ENCODE assay signal across 8 cellular contexts in the genomic region with DNA sequence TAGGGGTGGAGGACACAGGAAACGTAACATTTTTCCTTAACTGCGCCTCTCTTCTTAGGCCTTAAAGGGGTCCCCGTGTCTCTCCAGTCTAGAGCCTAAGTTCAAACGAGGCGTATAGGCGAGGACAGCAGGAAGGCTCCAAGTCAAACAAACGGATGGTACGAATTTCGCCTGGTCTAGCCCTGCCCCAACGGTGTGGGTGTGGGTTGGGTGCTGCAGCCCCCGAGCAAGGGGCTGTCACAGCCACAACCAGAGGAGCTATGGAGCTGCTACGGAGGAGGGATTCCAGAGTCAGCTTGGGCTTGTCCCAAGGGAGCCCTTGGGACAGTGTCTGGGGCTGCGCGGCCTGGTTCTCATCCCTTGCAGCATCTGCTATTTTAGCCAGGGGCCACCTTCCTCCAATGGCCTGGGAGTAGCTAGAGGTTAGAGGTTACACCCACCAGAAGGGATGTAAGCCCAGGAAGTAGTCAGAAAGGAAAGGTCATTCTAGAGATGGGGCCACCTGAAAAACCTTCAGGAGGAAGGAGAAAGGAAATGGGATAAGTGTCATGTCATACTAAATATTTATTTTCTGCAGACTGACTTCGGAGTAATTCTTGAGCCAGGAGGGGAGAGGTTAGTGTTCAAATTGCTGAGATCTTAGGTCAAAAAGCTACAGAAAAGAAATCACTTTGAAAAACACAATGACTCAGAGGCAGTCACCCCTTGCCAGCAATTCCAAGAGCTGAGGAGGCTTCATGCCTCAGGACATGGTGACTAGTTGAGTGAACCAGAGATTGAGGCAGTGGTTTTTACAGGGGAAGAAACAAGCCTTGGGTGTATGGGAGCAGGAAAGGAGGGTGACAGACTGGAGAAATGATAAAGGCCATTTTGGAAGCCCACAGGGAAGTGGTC. TPM values are rescaled to one million over a fixed set of nuclear protein-coding genes. Genes with fewer than 3 reads are reported as not detected.
A peak's percentile ranks its signal among the peaks of the same experiment; 100 is the strongest.
DNase-seq lines count a peak whose midpoint lies in the region; ATAC-seq and TF ChIP-seq lines count a peak whose summit lies in the region.

No MANE protein-coding gene starts in this region.

- H3K9me3 ChIP-seq in HUES64 (ENCODE audit: insufficient read depth, low read depth, low read length) (no peaks in the 10 kb centered on the region), iPS DF 6.9 (ENCODE audit: control insufficient read depth, insufficient read depth, low read length) (no peaks in the 10 kb centered on the region), skeletal muscle tissue (ENCODE audit: control insufficient read depth in 3 of 3, low read length in 3 of 3) (no peaks in the 10 kb centered on the region)

- H3K36me3 ChIP-seq in HUES64 (ENCODE audit: insufficient read depth, low read length) (peaks cover 14% of the 10 kb centered on the region), iPS DF 6.9 (ENCODE audit: control insufficient read depth, insufficient read depth, low read length) (no peaks in the 10 kb centered on the region), skeletal muscle tissue (ENCODE audit: control insufficient read depth in 3 of 3, insufficient read depth in 3 of 3, low read length in 3 of 3) (peaks cover 5 to 14% (median 12%) of the 10 kb centered on the region in 3 donors)

- DNase-seq in Daoy (ENCODE audit: low read depth) (peak; percentile 82), iPS DF 6.9 (ENCODE audit: low read depth, low spot score) (no peak), GM13977 (ENCODE audit: low spot score) (no peak), pons (ENCODE audit: low spot score) (no peak)

- WGBS in HUES64, result 45% methylated on average over 15 of the region's 15 CpGs
- WGBS in adipose tissue, 3 donors, result 11 to 17% (median 17%) methylated on average over 15 of the region's 15 CpGs
- WGBS in iPS DF 6.9 (ENCODE audit: insufficient coverage, insufficient read length), result no CpG with 5 or more reads among the region's 15 CpGs

- H3K4me1 ChIP-seq in HUES64 (ENCODE audit: insufficient read depth, low read length) (peaks cover 6% of the 10 kb centered on the region; the same call in 1 of the 2 replicates), iPS DF 6.9 (ENCODE audit: control insufficient read depth, insufficient read depth, low read length) (0 out of 2 replicates have a peak, but pooled peaks cover 2% of the 10 kb centered on the region), skeletal muscle tissue (ENCODE audit: control insufficient read depth in 3 of 3, insufficient read depth in 3 of 3, low read length in 3 of 3) (peaks cover 21 to 23% (median 22%) of the 10 kb centered on the region in 3 donors)

- in situ Hi-C loops in GM13977 (cut with MboI; ENCODE audit: low pct_unique_long_range_greater_than_20kb, low sequenced_read_pairs, unreplicated experiment), result loop anchor here (10.0 kb wide), 1 partner anchor 245 kb away; the partner anchor contains the start of gene HLA-DOA

- H3K9ac ChIP-seq in HUES64 (ENCODE audit: low read depth, low read length) (peak overlapping the region; percentile 78), skeletal muscle tissue (ENCODE audit: low read depth in 1 of 3, low read length in 3 of 3) (peak overlapping the region; percentile 88 to 97 (median 93))

- TF ChIP-seq CTCF in GM13977 (IDR thresholded peaks at IDR 0.05; ENCODE audit: extremely low read depth, insufficient read depth, missing control alignments), result no peak

- H3K27me3 ChIP-seq in HUES64 (ENCODE audit: insufficient read depth, low read length) (peaks cover 34% of the 10 kb centered on the region), iPS DF 6.9 (ENCODE audit: control insufficient read depth, insufficient read depth, low read length) (no peaks in the 10 kb centered on the region; the same call in 1 of the 2 replicates), skeletal muscle tissue (ENCODE audit: control insufficient read depth in 3 of 3, insufficient read depth in 3 of 3, low read length in 3 of 3) (no peaks in the 10 kb centered on the region)

- peak overlapping the region; percentile 82; the same call in 1 of the 2 replicates for H3K27ac ChIP-seq in HUES64 (ENCODE audit: low read depth, low read length)
- peak overlapping the region; percentile 85 for H3K27ac ChIP-seq in adipose tissue (ENCODE audit: low read depth, low read length)
- H3K27ac ChIP-seq in iPS DF 6.9 (ENCODE audit: low read length), result no peak overlapping the region
- peak overlapping the region; percentile 94 for H3K27ac ChIP-seq in skeletal muscle tissue (ENCODE audit: low read depth, low read length)

- ATAC-seq in HG03135 (IDR thresholded peaks at IDR 0.05; ENCODE audit: unreplicated experiment), result no peak

- H3K4me3 ChIP-seq in HUES64 (ENCODE audit: low read length) (peak overlapping the region; percentile 77), iPS DF 6.9 (ENCODE audit: low read length) (peak overlapping the region; percentile 47; the same call in 1 of the 2 replicates), skeletal muscle tissue (ENCODE audit: low read length in 3 of 3) (peak overlapping the region; percentile 79 to 92 (median 87))

RNA-seq across cellular contexts. Expression of gene VPS52, which starts 21.7 kb away (rescaled TPM):
- total RNA-seq in Daoy (2014; rRNA removed; shearing (Covaris generic)), result 33.4 and 37.4 TPM in 2 replicates
- polyA plus RNA-seq in HUES64 (2013, experiment 1 of 2), result 35.7 TPM
- 35.3 TPM for polyA plus RNA-seq in HUES64 (2013, experiment 2 of 2)
- 10 to 100 TPM; 34.7 to 40.3 (median 36.9) TPM for polyA plus RNA-seq in adipose tissue
- total RNA-seq in skeletal muscle tissue, result 43.8 TPM

RNA-seq across cellular contexts. Expression of gene RPS18, which starts 21.9 kb away (rescaled TPM):
- 5,669 and 7,419 TPM in 2 replicates for total RNA-seq in Daoy (2014; rRNA removed; shearing (Covaris generic))
- 3,079 TPM for polyA plus RNA-seq in HUES64 (2013, experiment 1 of 2)
- 3,172 TPM for polyA plus RNA-seq in HUES64 (2013, experiment 2 of 2)
- 1,000 to 10,000 TPM; 3,971 to 5,636 (median 5,545) TPM for polyA plus RNA-seq in adipose tissue
- total RNA-seq in skeletal muscle tissue, result 8,222 TPM

RNA-seq across cellular contexts. Expression of gene B3GALT4, which starts 26.9 kb away (rescaled TPM):
- total RNA-seq in Daoy (2014; rRNA removed; shearing (Covaris generic)), result 0.40 and 1.9 TPM in 2 replicates
- polyA plus RNA-seq in HUES64 (2013, experiment 1 of 2), result 1.5 TPM
- 2.3 TPM for polyA plus RNA-seq in HUES64 (2013, experiment 2 of 2)
- polyA plus RNA-seq in adipose tissue, result 1 to 10 TPM; 4.0 to 9.3 (median 8.5) TPM
- 2.1 TPM for total RNA-seq in skeletal muscle tissue

RNA-seq across cellular contexts. Expression of gene WDR46, which starts 39.1 kb away (rescaled TPM):
- total RNA-seq in Daoy (2014; rRNA removed; shearing (Covaris generic)), result 286 and 362 TPM in 2 replicates
- 69.4 TPM for polyA plus RNA-seq in HUES64 (2013, experiment 1 of 2)
- polyA plus RNA-seq in HUES64 (2013, experiment 2 of 2), result 54.5 TPM
- 10 to 100 TPM; 27.5 to 47.4 (median 42.7) TPM for polyA plus RNA-seq in adipose tissue
- total RNA-seq in skeletal muscle tissue, result 67.3 TPM

RNA-seq across cellular contexts. Expression of gene PFDN6, which starts 39.4 kb away (rescaled TPM):
- total RNA-seq in Daoy (2014; rRNA removed; shearing (Covaris generic)), result 126 and 182 TPM in 2 replicates
- 90.9 TPM for polyA plus RNA-seq in HUES64 (2013, experiment 1 of 2)
- 95.3 TPM for polyA plus RNA-seq in HUES64 (2013, experiment 2 of 2)
- polyA plus RNA-seq in adipose tissue, result 100 to 1,000 TPM in 1 of 3 donors, 10 to 100 TPM in 2; 47.0 to 131 (median 77.7) TPM
- total RNA-seq in skeletal muscle tissue, result 27.1 TPM
